11 cellular contexts compared by ENCODE assay signal in the genomic region with DNA sequence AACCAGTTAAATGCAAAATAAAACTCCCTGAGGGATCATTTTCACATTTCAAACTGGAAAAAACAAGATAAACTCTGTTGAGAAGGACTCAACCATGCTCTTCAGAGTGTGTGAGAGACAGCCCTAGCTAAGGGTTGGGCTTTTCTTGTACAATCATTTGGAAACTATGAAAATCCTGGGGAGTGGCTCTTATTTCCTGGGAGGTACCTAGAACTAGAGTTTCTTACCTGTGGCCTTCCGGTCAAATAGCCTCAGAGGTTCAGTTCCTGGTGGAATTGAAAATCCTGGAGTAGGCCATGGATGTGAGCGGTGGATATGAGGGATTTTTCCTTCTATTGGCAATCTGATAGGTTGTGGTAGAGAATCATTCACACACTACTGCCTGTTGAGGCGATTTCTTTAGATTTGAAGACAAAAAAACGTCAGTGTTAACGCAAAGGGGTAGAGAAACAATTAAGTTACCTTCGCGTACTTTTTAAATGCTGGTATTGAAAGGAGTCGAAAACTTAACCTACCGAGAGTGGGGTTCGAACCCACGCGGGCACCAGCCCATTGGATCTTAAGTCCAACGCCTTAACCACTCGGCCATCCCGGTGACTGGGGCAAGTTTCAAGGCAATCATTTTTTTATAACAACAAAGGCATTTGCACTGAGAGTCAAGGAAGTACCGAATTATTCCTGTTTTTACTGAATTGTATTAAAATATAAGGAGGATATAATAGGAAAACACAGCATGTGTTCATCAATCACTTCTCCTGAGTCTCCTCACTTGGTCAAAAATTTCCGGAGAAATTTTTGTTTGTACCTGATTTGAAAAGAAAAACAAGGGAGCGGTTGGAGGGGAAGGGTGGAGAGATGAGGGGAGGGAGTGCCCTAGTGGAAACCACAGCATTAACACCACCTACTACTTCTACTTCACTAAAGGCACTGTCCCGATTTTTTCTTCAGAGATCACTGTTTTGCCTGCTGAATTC.
A peak's percentile ranks its signal among the peaks of the same experiment; 100 is the strongest.
DNase-seq lines count a peak whose midpoint lies in the region; ATAC-seq and TF ChIP-seq lines count a peak whose summit lies in the region.
"Had no signal": no experiment of that assay in that cellular context is flagged by ENCODE, and none has a peak within 500 bp of the region (broad histone marks: within the 10 kb centered on the region; RNA-seq: fewer than 3 reads in every experiment).

No MANE protein-coding gene starts in this region.

- H3K27ac ChIP-seq in PC-9: peak overlapping the region; percentile 68
- no peak overlapping the region for H3K27ac ChIP-seq in heart left ventricle
- H3K27ac ChIP-seq in adrenal gland: no peak overlapping the region

- CTCF ChIA-PET in activated naive CD4-positive, alpha-beta T cell treated with anti-CD3 and anti-CD28 coated beads for 36 hours (lab: Charles Lee): no interaction called here
- CTCF ChIA-PET in PC-9 (lab: Charles Lee): interaction anchor here (1.9 kb wide), 1 partner anchor 31 kb away, joined by 7 read pairs; no protein-coding TSS in a partner anchor

- H3K9me3 ChIP-seq in PC-9 (ENCODE audit: insufficient read depth, low read depth) (no peaks in the 10 kb centered on the region), heart left ventricle (no peaks in the 10 kb centered on the region), adrenal gland (replicated peaks in 1 of 3) (no peaks in the 10 kb centered on the region)

- peak; percentile 29 for DNase-seq in activated naive CD4-positive, alpha-beta T cell treated with anti-CD3 and anti-CD28 coated beads for 36 hours
- DNase-seq in activated naive CD4-positive, alpha-beta T cell (lab: John Stamatoyannopoulos, UW): no peak
- DNase-seq in PC-9 (peak; percentile 57 to 71), heart left ventricle (no peak), adrenal gland (no peak)
- DNase-seq in stimulated activated CD8-positive, alpha-beta memory T cell treated with anti-CD3 and anti-CD28 coated beads, Interleukin-4, amount 100 ng/mL, for 48 hours: peak; percentile 55
- DNase-seq: DMS153, NCI-H510A had no signal

- H3K9me3 Mint-ChIP-seq in activated naive CD4-positive, alpha-beta T cell treated with anti-CD3 and anti-CD28 coated beads for 36 hours: no peaks in the 10 kb centered on the region

- peaks cover 21% of the 10 kb centered on the region for H3K4me1 ChIP-seq in PC-9 (replicated peaks; ENCODE audit: insufficient read depth)
- no peaks in the 10 kb centered on the region for H3K4me1 ChIP-seq in heart left ventricle
- H3K4me1 ChIP-seq in adrenal gland (replicated peaks in 1 of 2): no peaks in the 10 kb centered on the region

- peaks cover 18% of the 10 kb centered on the region; the same call in 1 of the 2 replicates for H3F3A ChIP-seq in PC-9 (ENCODE audit: insufficient read depth, low read depth)

- H3K27me3 Mint-ChIP-seq in activated naive CD4-positive, alpha-beta T cell treated with anti-CD3 and anti-CD28 coated beads for 36 hours (ENCODE audit: low read depth): peaks cover 33% of the 10 kb centered on the region

- TF ChIP-seq CTCF in PC-9 (conservative IDR thresholded peaks at IDR 0.05) (peak; percentile 23; the same call in 1 of the 2 replicates), heart left ventricle (IDR thresholded peaks at IDR 0.05) (no peak), adrenal gland (IDR thresholded peaks at IDR 0.05) (no peak)

- no peaks in the 10 kb centered on the region for H3K36me3 Mint-ChIP-seq in activated naive CD4-positive, alpha-beta T cell treated with anti-CD3 and anti-CD28 coated beads for 36 hours (ENCODE audit: low read depth)

- H2AFZ ChIP-seq in PC-9: peak overlapping the region; percentile 78

- H3K9me2 ChIP-seq in PC-9 (ENCODE audit: insufficient read depth): no peaks in the 10 kb centered on the region

- H3K27me3 ChIP-seq in PC-9 (ENCODE audit: insufficient read depth, low read depth): no peaks in the 10 kb centered on the region
- peaks cover 0 to 47% (median 12%) of the 10 kb centered on the region in 9 donors for H3K27me3 ChIP-seq in heart left ventricle
- H3K27me3 ChIP-seq in adrenal gland: peaks cover 17% of the 10 kb centered on the region

- no peak overlapping the region for H3K27ac Mint-ChIP-seq in activated naive CD4-positive, alpha-beta T cell treated with anti-CD3 and anti-CD28 coated beads for 36 hours

- POLR2A ChIA-PET in PC-9 (lab: Charles Lee; ENCODE audit: unreplicated experiment): interaction anchor here (0.6 to 0.7 kb wide), 6 partner anchors 9 to 536 kb away, joined by 3 to 11 read pairs (median 4); no protein-coding TSS in a partner anchor

- 28 to 37% (median 34%) methylated on average over 19 of the region's 19 CpGs for WGBS in heart left ventricle, 4 donors
- WGBS in adrenal gland, 4 donors: 32 to 39% (median 36%) methylated on average over 19 of the region's 19 CpGs

- peak overlapping the region; percentile 69 for H3K4me2 ChIP-seq in PC-9

- no peaks in the 10 kb centered on the region for H4K20me1 ChIP-seq in PC-9 (ENCODE audit: insufficient read depth)

- intact Hi-C loops in activated naive CD4-positive, alpha-beta T cell treated with anti-CD3 and anti-CD28 coated beads for 36 hours (cut with micrococcal nuclease): no loop called here
- intact Hi-C loops in PC-9 (cut with micrococcal nuclease; ENCODE audit: unreplicated experiment): no loop called here
- intact Hi-C loops in heart left ventricle (cut with DNase I): no loop called here
- intact Hi-C loops in adrenal gland (cut with DNase I): no loop called here

- TSS peak; percentile 93 for BruUV-seq in PC-9 (replicated peaks; lab: Mats Ljungman, UMichigan)

- no peak overlapping the region for H3K4me3 Mint-ChIP-seq in activated naive CD4-positive, alpha-beta T cell treated with anti-CD3 and anti-CD28 coated beads for 36 hours

- peak overlapping the region; percentile 49 for H3K4me3 ChIP-seq in PC-9
- no peak overlapping the region for H3K4me3 ChIP-seq in heart left ventricle
- H3K4me3 ChIP-seq in adrenal gland: no peak overlapping the region
- H3K4me3 ChIP-seq: lung had no signal

- peaks cover 23% of the 10 kb centered on the region for H3K4me1 Mint-ChIP-seq in activated naive CD4-positive, alpha-beta T cell treated with anti-CD3 and anti-CD28 coated beads for 36 hours (ENCODE audit: low read depth)

- ATAC-seq in esophagus mucosa (peak; percentile 37), heart left ventricle (no peak), HG02840 (IDR thresholded peaks at IDR 0.05; ENCODE audit: low FRiP score, unreplicated experiment) (no peak)

- no peak for TF ChIP-seq POLR2A in heart left ventricle (IDR thresholded peaks at IDR 0.05)
- TF ChIP-seq POLR2A in adrenal gland (IDR thresholded peaks at IDR 0.05): no peak

- no peaks in the 10 kb centered on the region for H3K79me2 ChIP-seq in PC-9 (ENCODE audit: low read depth)

- H3K36me3 ChIP-seq in PC-9 (ENCODE audit: low read depth) (no peaks in the 10 kb centered on the region), heart left ventricle (no peaks in the 10 kb centered on the region), adrenal gland (replicated peaks in 1 of 2) (no peaks in the 10 kb centered on the region)

Comparison
In these comparisons a context has a peak if more than half of its experiments do, and no peak if none do; other contexts are left out.
1. DNase-seq: peak in activated naive CD4-positive, alpha-beta T cell treated with anti-CD3 and anti-CD28 coated beads for 36 hours (single experiment), PC-9 (2 of 2) and stimulated activated CD8-positive, alpha-beta memory T cell treated with anti-CD3 and anti-CD28 coated beads, Interleukin-4, amount 100 ng/mL, for 48 hours (single experiment); none in activated naive CD4-positive, alpha-beta T cell (0 of 4), heart left ventricle (0 of 5) and adrenal gland (0 of 7).